Comparison of ENCODE assay signal across 9 cellular contexts in genomic region chr11:79482800-79483199, GRCh38. TPM values are rescaled to one million over a fixed set of nuclear protein-coding genes. Genes with fewer than 3 reads are reported as not detected.
DNase-seq lines count a peak whose midpoint lies in the region; ATAC-seq and FAIRE-seq lines count a peak whose summit lies in the region.
"Had no signal": no experiment of that assay in that cellular context is flagged by ENCODE, and none has a peak within 500 bp of the region (broad histone marks: within the 10 kb centered on the region; RNA-seq: fewer than 3 reads in every experiment).

No MANE protein-coding gene starts in this region.

- H3K9me3 Mint-ChIP-seq in stimulated activated effector memory CD8-positive, alpha-beta T cell treated with anti-CD3 and anti-CD28 coated beads, Interleukin-12 subunit alpha, Interleukin-12 subunit beta, amount 100 ng/mL, for 72 hours: no peaks in the 10 kb centered on the region
- no peaks in the 10 kb centered on the region for H3K9me3 Mint-ChIP-seq in activated CD4-positive, alpha-beta T cell treated with anti-CD3 and anti-CD28 coated beads, Interleukin-2, amount 10 ng/mL, durations not matched to agents 7 days and 5 days

- H3K4me1 ChIP-seq in small intestine (ENCODE audit: control insufficient read depth in 2 of 2, insufficient read depth in 1 of 2, low read depth in 1 of 2, low read length in 1 of 2): no peaks in the 10 kb centered on the region

- no peaks in the 10 kb centered on the region for H3K27me3 Mint-ChIP-seq in activated CD4-positive, alpha-beta T cell treated with anti-CD3 and anti-CD28 coated beads, Interleukin-2, amount 10 ng/mL, durations not matched to agents 7 days and 5 days

- CTCF ChIA-PET in activated CD4-positive, alpha-beta T cell treated with anti-CD3 and anti-CD28 coated beads, Interleukin-2, amount 10 ng/mL, durations not matched to agents 7 days and 5 days (lab: Charles Lee): interaction anchor here (1.5 kb wide), 1 partner anchor 12 kb away, joined by 3 read pairs; no protein-coding TSS in a partner anchor

- H3K27ac ChIP-seq in small intestine (ENCODE audit: low read depth in 1 of 2, low read length in 1 of 2): no peak overlapping the region
- H3K27ac ChIP-seq: brain microvascular endothelial cell had no signal

- no peaks in the 10 kb centered on the region for H3K36me3 Mint-ChIP-seq in stimulated activated effector memory CD8-positive, alpha-beta T cell treated with anti-CD3 and anti-CD28 coated beads, Interleukin-12 subunit alpha, Interleukin-12 subunit beta, amount 100 ng/mL, for 72 hours
- H3K36me3 Mint-ChIP-seq in activated CD4-positive, alpha-beta T cell treated with anti-CD3 and anti-CD28 coated beads, Interleukin-2, amount 10 ng/mL, durations not matched to agents 7 days and 5 days (ENCODE audit: low read depth): no peaks in the 10 kb centered on the region

- FAIRE-seq in HTR-8/SVneo (lab: Jason Lieb, UNC) (no peak), small intestine (lab: Jason Lieb, UNC) (no peak)

- H3K4me3 Mint-ChIP-seq in stimulated activated effector memory CD8-positive, alpha-beta T cell treated with anti-CD3 and anti-CD28 coated beads, Interleukin-12 subunit alpha, Interleukin-12 subunit beta, amount 100 ng/mL, for 72 hours: no peak overlapping the region
- no peak overlapping the region for H3K4me3 Mint-ChIP-seq in activated CD4-positive, alpha-beta T cell treated with anti-CD3 and anti-CD28 coated beads, Interleukin-2, amount 10 ng/mL, durations not matched to agents 7 days and 5 days

- peak; percentile 85 for ATAC-seq in HG02678 (IDR thresholded peaks at IDR 0.05; ENCODE audit: unreplicated experiment)
- peak; percentile 86 for ATAC-seq in HG03565 (IDR thresholded peaks at IDR 0.05; ENCODE audit: unreplicated experiment)
- ATAC-seq in stimulated activated effector memory CD8-positive, alpha-beta T cell treated with anti-CD3 and anti-CD28 coated beads, Interleukin-12 subunit alpha, Interleukin-12 subunit beta, amount 100 ng/mL, for 72 hours: peak; percentile 41

- H3K36me3 ChIP-seq in small intestine (ENCODE audit: control insufficient read depth in 2 of 2, insufficient read depth in 2 of 2, low read length in 2 of 2): no peaks in the 10 kb centered on the region
- H3K36me3 ChIP-seq: brain microvascular endothelial cell had no signal

- H3K9me3 ChIP-seq in small intestine (ENCODE audit: control insufficient read depth, low read depth): no peaks in the 10 kb centered on the region

- POLR2A ChIA-PET in activated CD4-positive, alpha-beta T cell treated with anti-CD3 and anti-CD28 coated beads, Interleukin-2, amount 10 ng/mL, durations not matched to agents 7 days and 5 days (lab: Charles Lee): no interaction called here

- no peak overlapping the region for H3K27ac Mint-ChIP-seq in stimulated activated effector memory CD8-positive, alpha-beta T cell treated with anti-CD3 and anti-CD28 coated beads, Interleukin-12 subunit alpha, Interleukin-12 subunit beta, amount 100 ng/mL, for 72 hours
- H3K27ac Mint-ChIP-seq in activated CD4-positive, alpha-beta T cell treated with anti-CD3 and anti-CD28 coated beads, Interleukin-2, amount 10 ng/mL, durations not matched to agents 7 days and 5 days: no peak overlapping the region

- WGBS in small intestine, 3 donors: 63 to 67% (median 64%) methylated on average over 3 of the region's 3 CpGs

- DNase-seq in GM19238 (ENCODE audit: insufficient read length, low spot score) (peak; percentile 34), HTR-8/SVneo (ENCODE audit: insufficient read length, low spot score) (no peak), small intestine (no peak)
- DNase-seq in stimulated activated effector memory CD8-positive, alpha-beta T cell treated with anti-CD3 and anti-CD28 coated beads, Interleukin-12 subunit alpha, Interleukin-12 subunit beta, amount 100 ng/mL, for 72 hours (ENCODE audit: low spot score in 2 of 2): no peak
- DNase-seq in activated CD4-positive, alpha-beta T cell treated with anti-CD3 and anti-CD28 coated beads, Interleukin-2, amount 10 ng/mL, durations not matched to agents 7 days and 5 days: no peak
- DNase-seq: brain microvascular endothelial cell; stimulated activated CD4-positive, alpha-beta T cell treated with anti-CD3 and anti-CD28 coated beads, Interleukin-2, amount 100 ng/mL, for 24 hours had no signal

- H3K4me1 Mint-ChIP-seq in stimulated activated effector memory CD8-positive, alpha-beta T cell treated with anti-CD3 and anti-CD28 coated beads, Interleukin-12 subunit alpha, Interleukin-12 subunit beta, amount 100 ng/mL, for 72 hours: no peaks in the 10 kb centered on the region
- H3K4me1 Mint-ChIP-seq in activated CD4-positive, alpha-beta T cell treated with anti-CD3 and anti-CD28 coated beads, Interleukin-2, amount 10 ng/mL, durations not matched to agents 7 days and 5 days: no peaks in the 10 kb centered on the region

- H3K4me3 ChIP-seq in small intestine (ENCODE audit: low read depth in 1 of 2, low read length in 2 of 2): no peak overlapping the region

- H3K27me3 ChIP-seq in small intestine (ENCODE audit: control insufficient read depth in 2 of 2, insufficient read depth in 2 of 2, low read length in 2 of 2): no peaks in the 10 kb centered on the region
- H3K27me3 ChIP-seq: brain microvascular endothelial cell had no signal

RNA-seq across cellular contexts. Expression of gene TENM4, which starts 42.0 kb away (rescaled TPM):
- under 1 TPM in 2 of 3 donors, not detected in 1; under 0.01 to 0.31 TPM for polyA plus RNA-seq in small intestine
- total RNA-seq in activated CD4-positive, alpha-beta T cell treated with anti-CD3 and anti-CD28 coated beads, Interleukin-2, amount 10 ng/mL, durations not matched to agents 7 days and 5 days: not detected
